ENCODE assay signal across 2 cellular contexts in the genomic region with DNA sequence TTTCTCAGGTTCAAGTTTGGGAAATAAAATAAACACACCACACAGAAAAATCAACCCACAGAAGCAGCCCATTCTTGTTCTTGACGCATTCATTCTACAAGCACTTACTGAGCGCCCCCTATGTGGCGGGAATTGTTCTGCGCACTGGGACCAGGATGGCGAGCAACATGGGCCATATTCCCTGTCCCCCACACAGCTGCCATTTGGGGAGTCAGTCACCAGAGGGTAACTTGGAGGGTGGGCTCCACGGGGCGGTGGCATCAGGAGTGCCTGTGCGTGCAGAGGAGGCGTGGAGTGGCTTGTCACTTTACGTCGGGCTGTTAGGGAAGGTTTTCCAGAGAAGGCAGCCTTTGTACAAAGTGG.
TF ChIP-seq lines count a peak whose summit lies in the region.

No MANE protein-coding gene starts in this region.

TF ChIP-seq in SK-N-SH, 30 proteins besides CTCF, POLR2A, EP300 and RAD21:
- TF ChIP-seq, protein P1, sequence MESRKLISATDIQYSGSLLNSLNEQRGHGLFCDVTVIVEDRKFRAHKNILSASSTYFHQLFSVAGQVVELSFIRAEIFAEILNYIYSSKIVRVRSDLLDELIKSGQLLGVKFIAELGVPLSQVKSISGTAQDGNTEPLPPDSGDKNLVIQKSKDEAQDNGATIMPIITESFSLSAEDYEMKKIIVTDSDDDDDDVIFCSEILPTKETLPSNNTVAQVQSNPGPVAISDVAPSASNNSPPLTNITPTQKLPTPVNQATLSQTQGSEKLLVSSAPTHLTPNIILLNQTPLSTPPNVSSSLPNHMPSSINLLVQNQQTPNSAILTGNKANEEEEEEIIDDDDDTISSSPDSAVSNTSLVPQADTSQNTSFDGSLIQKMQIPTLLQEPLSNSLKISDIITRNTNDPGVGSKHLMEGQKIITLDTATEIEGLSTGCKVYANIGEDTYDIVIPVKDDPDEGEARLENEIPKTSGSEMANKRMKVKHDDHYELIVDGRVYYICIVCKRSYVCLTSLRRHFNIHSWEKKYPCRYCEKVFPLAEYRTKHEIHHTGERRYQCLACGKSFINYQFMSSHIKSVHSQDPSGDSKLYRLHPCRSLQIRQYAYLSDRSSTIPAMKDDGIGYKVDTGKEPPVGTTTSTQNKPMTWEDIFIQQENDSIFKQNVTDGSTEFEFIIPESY (IDR thresholded peaks at IDR 0.05; ENCODE audit: borderline replicate concordance, low read depth): no peak
- TF ChIP-seq, protein P2, sequence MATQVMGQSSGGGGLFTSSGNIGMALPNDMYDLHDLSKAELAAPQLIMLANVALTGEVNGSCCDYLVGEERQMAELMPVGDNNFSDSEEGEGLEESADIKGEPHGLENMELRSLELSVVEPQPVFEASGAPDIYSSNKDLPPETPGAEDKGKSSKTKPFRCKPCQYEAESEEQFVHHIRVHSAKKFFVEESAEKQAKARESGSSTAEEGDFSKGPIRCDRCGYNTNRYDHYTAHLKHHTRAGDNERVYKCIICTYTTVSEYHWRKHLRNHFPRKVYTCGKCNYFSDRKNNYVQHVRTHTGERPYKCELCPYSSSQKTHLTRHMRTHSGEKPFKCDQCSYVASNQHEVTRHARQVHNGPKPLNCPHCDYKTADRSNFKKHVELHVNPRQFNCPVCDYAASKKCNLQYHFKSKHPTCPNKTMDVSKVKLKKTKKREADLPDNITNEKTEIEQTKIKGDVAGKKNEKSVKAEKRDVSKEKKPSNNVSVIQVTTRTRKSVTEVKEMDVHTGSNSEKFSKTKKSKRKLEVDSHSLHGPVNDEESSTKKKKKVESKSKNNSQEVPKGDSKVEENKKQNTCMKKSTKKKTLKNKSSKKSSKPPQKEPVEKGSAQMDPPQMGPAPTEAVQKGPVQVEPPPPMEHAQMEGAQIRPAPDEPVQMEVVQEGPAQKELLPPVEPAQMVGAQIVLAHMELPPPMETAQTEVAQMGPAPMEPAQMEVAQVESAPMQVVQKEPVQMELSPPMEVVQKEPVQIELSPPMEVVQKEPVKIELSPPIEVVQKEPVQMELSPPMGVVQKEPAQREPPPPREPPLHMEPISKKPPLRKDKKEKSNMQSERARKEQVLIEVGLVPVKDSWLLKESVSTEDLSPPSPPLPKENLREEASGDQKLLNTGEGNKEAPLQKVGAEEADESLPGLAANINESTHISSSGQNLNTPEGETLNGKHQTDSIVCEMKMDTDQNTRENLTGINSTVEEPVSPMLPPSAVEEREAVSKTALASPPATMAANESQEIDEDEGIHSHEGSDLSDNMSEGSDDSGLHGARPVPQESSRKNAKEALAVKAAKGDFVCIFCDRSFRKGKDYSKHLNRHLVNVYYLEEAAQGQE (IDR thresholded peaks at IDR 0.05; ENCODE audit: low read depth, low read length): no peak
- TF ChIP-seq, protein P3, sequence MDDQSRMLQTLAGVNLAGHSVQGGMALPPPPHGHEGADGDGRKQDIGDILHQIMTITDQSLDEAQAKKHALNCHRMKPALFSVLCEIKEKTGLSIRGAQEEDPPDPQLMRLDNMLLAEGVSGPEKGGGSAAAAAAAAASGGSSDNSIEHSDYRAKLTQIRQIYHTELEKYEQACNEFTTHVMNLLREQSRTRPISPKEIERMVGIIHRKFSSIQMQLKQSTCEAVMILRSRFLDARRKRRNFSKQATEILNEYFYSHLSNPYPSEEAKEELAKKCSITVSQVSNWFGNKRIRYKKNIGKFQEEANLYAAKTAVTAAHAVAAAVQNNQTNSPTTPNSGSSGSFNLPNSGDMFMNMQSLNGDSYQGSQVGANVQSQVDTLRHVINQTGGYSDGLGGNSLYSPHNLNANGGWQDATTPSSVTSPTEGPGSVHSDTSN (IDR thresholded peaks at IDR 0.05): no peak
- no peak for TF ChIP-seq FOSL2 (IDR thresholded peaks at IDR 0.05; ENCODE audit: borderline replicate concordance, low read depth)
- TF ChIP-seq, protein P4, sequence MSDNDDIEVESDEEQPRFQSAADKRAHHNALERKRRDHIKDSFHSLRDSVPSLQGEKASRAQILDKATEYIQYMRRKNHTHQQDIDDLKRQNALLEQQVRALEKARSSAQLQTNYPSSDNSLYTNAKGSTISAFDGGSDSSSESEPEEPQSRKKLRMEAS (IDR thresholded peaks at IDR 0.05; ENCODE audit: low read depth): no peak
- TF ChIP-seq RXRA (IDR thresholded peaks at IDR 0.05; ENCODE audit: borderline replicate concordance, low read depth): no peak
- no peak for TF ChIP-seq SMC3 (IDR thresholded peaks at IDR 0.05; ENCODE audit: low read depth, low read length)
- TF ChIP-seq ELF1 (IDR thresholded peaks at IDR 0.05): no peak
- TF ChIP-seq GATA2 (CRISPR knock-in tag; IDR thresholded peaks at IDR 0.05): no peak
- no peak for TF ChIP-seq POLR2AphosphoS5 (IDR thresholded peaks at IDR 0.05; ENCODE audit: low read depth, low read length)
- TF ChIP-seq, protein P5, sequence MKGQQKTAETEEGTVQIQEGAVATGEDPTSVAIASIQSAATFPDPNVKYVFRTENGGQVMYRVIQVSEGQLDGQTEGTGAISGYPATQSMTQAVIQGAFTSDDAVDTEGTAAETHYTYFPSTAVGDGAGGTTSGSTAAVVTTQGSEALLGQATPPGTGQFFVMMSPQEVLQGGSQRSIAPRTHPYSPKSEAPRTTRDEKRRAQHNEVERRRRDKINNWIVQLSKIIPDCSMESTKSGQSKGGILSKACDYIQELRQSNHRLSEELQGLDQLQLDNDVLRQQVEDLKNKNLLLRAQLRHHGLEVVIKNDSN (IDR thresholded peaks at IDR 0.05; ENCODE audit: borderline replicate concordance, low read depth): no peak
- TF ChIP-seq JUND (IDR thresholded peaks at IDR 0.05): no peak

TF ChIP-seq in SK-N-SH treated with all-trans-retinoic acid at 6 μM for 48 hours, 23 proteins besides CTCF, POLR2A, EP300 and RAD21 (continued from another document):
- TF ChIP-seq, protein P6, sequence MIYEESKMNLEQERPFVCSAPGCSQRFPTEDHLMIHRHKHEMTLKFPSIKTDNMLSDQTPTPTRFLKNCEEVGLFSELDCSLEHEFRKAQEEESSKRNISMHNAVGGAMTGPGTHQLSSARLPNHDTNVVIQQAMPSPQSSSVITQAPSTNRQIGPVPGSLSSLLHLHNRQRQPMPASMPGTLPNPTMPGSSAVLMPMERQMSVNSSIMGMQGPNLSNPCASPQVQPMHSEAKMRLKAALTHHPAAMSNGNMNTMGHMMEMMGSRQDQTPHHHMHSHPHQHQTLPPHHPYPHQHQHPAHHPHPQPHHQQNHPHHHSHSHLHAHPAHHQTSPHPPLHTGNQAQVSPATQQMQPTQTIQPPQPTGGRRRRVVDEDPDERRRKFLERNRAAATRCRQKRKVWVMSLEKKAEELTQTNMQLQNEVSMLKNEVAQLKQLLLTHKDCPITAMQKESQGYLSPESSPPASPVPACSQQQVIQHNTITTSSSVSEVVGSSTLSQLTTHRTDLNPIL (CRISPR knock-in tag; IDR thresholded peaks at IDR 0.05; ENCODE audit: low read depth): no peak
- no peak for TF ChIP-seq ARNTL (CRISPR knock-in tag; IDR thresholded peaks at IDR 0.05; ENCODE audit: borderline replicate concordance, low read depth)
- TF ChIP-seq ZNF565 (CRISPR knock-in tag; conservative IDR thresholded peaks at IDR 0.05; ENCODE audit: low read depth): no peak
- TF ChIP-seq ZNF8 (CRISPR knock-in tag; IDR thresholded peaks at IDR 0.05): no peak
- no peak for TF ChIP-seq CSDC2 (CRISPR knock-in tag; IDR thresholded peaks at IDR 0.05)
- TF ChIP-seq ZFP30 (CRISPR knock-in tag; IDR thresholded peaks at IDR 0.05): no peak
- TF ChIP-seq, protein P7, sequence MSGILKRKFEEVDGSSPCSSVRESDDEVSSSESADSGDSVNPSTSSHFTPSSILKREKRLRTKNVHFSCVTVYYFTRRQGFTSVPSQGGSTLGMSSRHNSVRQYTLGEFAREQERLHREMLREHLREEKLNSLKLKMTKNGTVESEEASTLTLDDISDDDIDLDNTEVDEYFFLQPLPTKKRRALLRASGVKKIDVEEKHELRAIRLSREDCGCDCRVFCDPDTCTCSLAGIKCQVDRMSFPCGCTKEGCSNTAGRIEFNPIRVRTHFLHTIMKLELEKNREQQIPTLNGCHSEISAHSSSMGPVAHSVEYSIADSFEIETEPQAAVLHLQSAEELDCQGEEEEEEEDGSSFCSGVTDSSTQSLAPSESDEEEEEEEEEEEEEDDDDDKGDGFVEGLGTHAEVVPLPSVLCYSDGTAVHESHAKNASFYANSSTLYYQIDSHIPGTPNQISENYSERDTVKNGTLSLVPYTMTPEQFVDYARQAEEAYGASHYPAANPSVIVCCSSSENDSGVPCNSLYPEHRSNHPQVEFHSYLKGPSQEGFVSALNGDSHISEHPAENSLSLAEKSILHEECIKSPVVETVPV (CRISPR knock-in tag; IDR thresholded peaks at IDR 0.05): no peak
- TF ChIP-seq ISL1 (CRISPR knock-in tag; IDR thresholded peaks at IDR 0.05): no peak
- TF ChIP-seq RARB (CRISPR knock-in tag; IDR thresholded peaks at IDR 0.05): no peak
- no peak for TF ChIP-seq ZFP3 (CRISPR knock-in tag; IDR thresholded peaks at IDR 0.05)
- TF ChIP-seq, protein P8, sequence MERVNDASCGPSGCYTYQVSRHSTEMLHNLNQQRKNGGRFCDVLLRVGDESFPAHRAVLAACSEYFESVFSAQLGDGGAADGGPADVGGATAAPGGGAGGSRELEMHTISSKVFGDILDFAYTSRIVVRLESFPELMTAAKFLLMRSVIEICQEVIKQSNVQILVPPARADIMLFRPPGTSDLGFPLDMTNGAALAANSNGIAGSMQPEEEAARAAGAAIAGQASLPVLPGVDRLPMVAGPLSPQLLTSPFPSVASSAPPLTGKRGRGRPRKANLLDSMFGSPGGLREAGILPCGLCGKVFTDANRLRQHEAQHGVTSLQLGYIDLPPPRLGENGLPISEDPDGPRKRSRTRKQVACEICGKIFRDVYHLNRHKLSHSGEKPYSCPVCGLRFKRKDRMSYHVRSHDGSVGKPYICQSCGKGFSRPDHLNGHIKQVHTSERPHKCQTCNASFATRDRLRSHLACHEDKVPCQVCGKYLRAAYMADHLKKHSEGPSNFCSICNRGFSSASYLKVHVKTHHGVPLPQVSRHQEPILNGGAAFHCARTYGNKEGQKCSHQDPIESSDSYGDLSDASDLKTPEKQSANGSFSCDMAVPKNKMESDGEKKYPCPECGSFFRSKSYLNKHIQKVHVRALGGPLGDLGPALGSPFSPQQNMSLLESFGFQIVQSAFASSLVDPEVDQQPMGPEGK (CRISPR knock-in tag; IDR thresholded peaks at IDR 0.05; ENCODE audit: borderline replicate concordance): no peak
- no peak for TF ChIP-seq ZC3H10 (CRISPR knock-in tag; IDR thresholded peaks at IDR 0.05)
